ENCODE assay signal across 8 cellular contexts in genomic region chr3:17841190-17841828, GRCh38.
DNase-seq lines count a peak whose midpoint lies in the region; ATAC-seq and TF ChIP-seq lines count a peak whose summit lies in the region.

No MANE protein-coding gene starts in this region.

- H3K18ac ChIP-seq in neuronal stem cell (ENCODE audit: low read length), result no peak overlapping the region

- no peak overlapping the region for H2BK12ac ChIP-seq in neuronal stem cell (ENCODE audit: low read length)

- H3K4me2 ChIP-seq in neuronal stem cell (ENCODE audit: insufficient read depth, low read length, poor library complexity, severe bottlenecking), result no peak overlapping the region

- peaks cover 3% of the 10 kb centered on the region for H3K27me3 Mint-ChIP-seq in activated T-cell treated with anti-CD3 and anti-CD28 coated beads, Interleukin-2, amount 50 U/mL, for 24 hours

- H2BK15ac ChIP-seq in neuronal stem cell (ENCODE audit: low read length), result no peak overlapping the region

- no peak overlapping the region for H2BK120ac ChIP-seq in neuronal stem cell (ENCODE audit: low read depth, low read length)

- H4K91ac ChIP-seq in neuronal stem cell (ENCODE audit: low read depth, low read length, poor library complexity), result no peak overlapping the region

- peaks cover 0 to 4% of the 10 kb centered on the region in 2 donors for H3K4me1 ChIP-seq in neuronal stem cell (ENCODE audit: control insufficient read depth in 2 of 2, insufficient read depth in 1 of 2, low read depth in 1 of 2, low read length in 2 of 2)

- H2AK5ac ChIP-seq in neuronal stem cell (ENCODE audit: low read depth, low read length), result no peak overlapping the region

- no peak overlapping the region for H3K14ac ChIP-seq in neuronal stem cell (ENCODE audit: low read length)

- H3K9me3 Mint-ChIP-seq in activated T-cell treated with anti-CD3 and anti-CD28 coated beads, Interleukin-2, amount 50 U/mL, for 24 hours, result no peaks in the 10 kb centered on the region

- WGBS in neuronal stem cell (ENCODE audit: extremely low coverage in 2 of 2, insufficient read length in 2 of 2, insufficient replicate concordance in 1 of 2), 2 donors, result no CpG with 5 or more reads among the region's 9 CpGs

- H3K4me3 ChIP-seq in fibroblast of mammary gland (ENCODE audit: control insufficient read depth, low read depth, low read length) (no peak overlapping the region), neuronal stem cell (ENCODE audit: low read length in 2 of 2) (no peak overlapping the region)

- ATAC-seq in GM19452 (IDR thresholded peaks at IDR 0.05; ENCODE audit: unreplicated experiment) (peak; percentile 89), HG03521 (IDR thresholded peaks at IDR 0.05; ENCODE audit: unreplicated experiment) (peak; percentile 85)

- H3K9me3 ChIP-seq in neuronal stem cell (replicated peaks in 1 of 2; ENCODE audit: control insufficient read depth in 2 of 2, insufficient read depth in 1 of 2, low read depth in 1 of 2, low read length in 2 of 2), result no peaks in the 10 kb centered on the region

- no peak overlapping the region for H3K23ac ChIP-seq in neuronal stem cell (ENCODE audit: low read depth, low read length, poor library complexity)

- TF ChIP-seq CTCF in fibroblast of mammary gland (conservative IDR thresholded peaks at IDR 0.05; ENCODE audit: control insufficient read depth, insufficient read depth, low read depth, low read length), result peak; percentile 98

- no peak overlapping the region for H3K9ac ChIP-seq in neuronal stem cell (ENCODE audit: low read depth, low read length, poor library complexity)

- H3K27ac ChIP-seq in neuronal stem cell (replicated peaks; ENCODE audit: low read length), result no peak overlapping the region

- no peaks in the 10 kb centered on the region for H3K4me1 Mint-ChIP-seq in activated T-cell treated with anti-CD3 and anti-CD28 coated beads, Interleukin-2, amount 50 U/mL, for 24 hours (ENCODE audit: low read depth)

- no peak overlapping the region for H3K4ac ChIP-seq in neuronal stem cell (ENCODE audit: low read length)

- H3K36me3 ChIP-seq in neuronal stem cell (replicated peaks in 1 of 2; ENCODE audit: control insufficient read depth in 2 of 2, insufficient read depth in 2 of 2, low read length in 2 of 2), result no peaks in the 10 kb centered on the region

- peak overlapping the region; percentile 36 for H2AFZ ChIP-seq in neuronal stem cell (ENCODE audit: low read length)

- H4K8ac ChIP-seq in neuronal stem cell (ENCODE audit: low read depth, low read length), result no peak overlapping the region

- H3K4me3 Mint-ChIP-seq in activated T-cell treated with anti-CD3 and anti-CD28 coated beads, Interleukin-2, amount 50 U/mL, for 24 hours, result no peak overlapping the region

- H3K27me3 ChIP-seq in neuronal stem cell (ENCODE audit: control insufficient read depth in 3 of 3, insufficient read depth in 3 of 3, low read depth in 1 of 3, low read length in 3 of 3), result no peaks in the 10 kb centered on the region

- DNase-seq in CMK (ENCODE audit: low read depth) (peak; percentile 46), OCI-M1 (lab: John Stamatoyannopoulos, UW) (peak; percentile 80), fibroblast of mammary gland (ENCODE audit: low read depth) (peak; percentile 59), neuronal stem cell (ENCODE audit: low spot score) (peak; percentile 79), superior temporal gyrus (ENCODE audit: extremely low spot score) (peak; percentile 80)
- peak; percentile 85 for DNase-seq in activated T-cell treated with anti-CD3 and anti-CD28 coated beads, Interleukin-2, amount 50 U/mL, for 24 hours

- H3K36me3 Mint-ChIP-seq in activated T-cell treated with anti-CD3 and anti-CD28 coated beads, Interleukin-2, amount 50 U/mL, for 24 hours (ENCODE audit: low read depth), result no peaks in the 10 kb centered on the region

- H2BK5ac ChIP-seq in neuronal stem cell (ENCODE audit: low read length), result no peak overlapping the region

- no peak overlapping the region for H3K27ac Mint-ChIP-seq in activated T-cell treated with anti-CD3 and anti-CD28 coated beads, Interleukin-2, amount 50 U/mL, for 24 hours

- H3K79me1 ChIP-seq in neuronal stem cell (ENCODE audit: low read depth, low read length), result no peaks in the 10 kb centered on the region
